ENCODE assay signal across 29 cellular contexts in genomic region chr9:117189121-117189520, GRCh38.
DNase-seq lines count a peak whose midpoint lies in the region; ATAC-seq and TF ChIP-seq lines count a peak whose summit lies in the region.
"Had no signal": no experiment of that assay in that cellular context is flagged by ENCODE, and none has a peak within 500 bp of the region (broad histone marks: within the 10 kb centered on the region; RNA-seq: fewer than 3 reads in every experiment).

No MANE protein-coding gene starts in this region.

- intact Hi-C loops in vagina (cut with DNase I) = no loop called here

- no peak overlapping the region for H3K4ac ChIP-seq in trophoblast cell (ENCODE audit: low read depth, low read length)

- no peaks in the 10 kb centered on the region for H3K79me1 ChIP-seq in trophoblast cell (ENCODE audit: low read length)

- H3K36me3 ChIP-seq in RWPE2 (ENCODE audit: low read depth) (no peaks in the 10 kb centered on the region), trophoblast cell (ENCODE audit: control insufficient read depth in 1 of 2, insufficient read depth in 2 of 2, low read length in 2 of 2) (no peaks in the 10 kb centered on the region), vagina (no peaks in the 10 kb centered on the region)
- H3K36me3 ChIP-seq: BLaER1 treated with 17β-estradiol and CSF1 and Interleukin-3, amounts not matched to agents 10 nM and 100 nM; heart left ventricle had no signal

- TF ChIP-seq POLR2A in vagina (IDR thresholded peaks at IDR 0.05) = no peak

- no peak overlapping the region for H2AK5ac ChIP-seq in trophoblast cell (ENCODE audit: low read length)

- H2BK12ac ChIP-seq in trophoblast cell (ENCODE audit: low read length) = no peak overlapping the region

- no peak overlapping the region for H4K91ac ChIP-seq in trophoblast cell (ENCODE audit: low read depth, low read length)

- no peak overlapping the region for H3K4me2 ChIP-seq in trophoblast cell (ENCODE audit: low read length)
- H3K4me2 ChIP-seq: BLaER1 treated with 17β-estradiol and CSF1 and Interleukin-3, amounts not matched to agents 10 nM and 100 nM; PC-9 had no signal

- H3K4me3 ChIP-seq in RWPE2 (ENCODE audit: severe bottlenecking) (no peak overlapping the region), epithelial cell of esophagus (ENCODE audit: low read length) (no peak overlapping the region), trophoblast cell (ENCODE audit: low read depth, low read length) (no peak overlapping the region), vagina (no peak overlapping the region)
- H3K4me3 ChIP-seq: BLaER1 treated with 17β-estradiol and CSF1 and Interleukin-3, amounts not matched to agents 10 nM and 100 nM; coronary artery; heart left ventricle; K562; PC-9 had no signal

- TF ChIP-seq CTCF in RWPE2 (IDR thresholded peaks at IDR 0.05; ENCODE audit: poor library complexity, severe bottlenecking) (no peak), epithelial cell of esophagus (IDR thresholded peaks at IDR 0.05; ENCODE audit: insufficient read depth, low read depth, low read length, missing control alignments) (no peak), vagina (IDR thresholded peaks at IDR 0.05) (no peak)

- peak; percentile 58; the same call in 1 of the 3 replicates for ATAC-seq in RWPE2 (ENCODE audit: low read depth)
- ATAC-seq in HG02884 (IDR thresholded peaks at IDR 0.05; ENCODE audit: unreplicated experiment) = no peak
- ATAC-seq: activated T-helper 17 cell treated with anti-CD3 and anti-CD28 coated beads, Interleukin-2, amount 50 U/mL, for 72 hours; heart left ventricle; K562; naive thymus-derived CD8-positive, alpha-beta T cell; stimulated activated memory B cell treated with anti-CD40 and anti-IgM and Interleukin-4, amounts not matched to agents 10 μg/mL and 1 μg/mL and 100 μg/mL, for 72 hours had no signal

- H4K8ac ChIP-seq in trophoblast cell (ENCODE audit: low read depth, low read length) = no peak overlapping the region

- no peak overlapping the region for H3K14ac ChIP-seq in trophoblast cell (ENCODE audit: low read length)

- no CpG with 5 or more reads among the region's 3 CpGs for WGBS in trophoblast cell (ENCODE audit: extremely low coverage, insufficient coverage, insufficient read length)

- H4K12ac ChIP-seq in trophoblast cell (ENCODE audit: low read depth, low read length) = no peak overlapping the region

- H3K4me1 ChIP-seq in RWPE2 (ENCODE audit: insufficient read depth, poor library complexity, severe bottlenecking) (no peaks in the 10 kb centered on the region), trophoblast cell (ENCODE audit: control insufficient read depth in 1 of 2, insufficient read depth in 2 of 2, low read length in 2 of 2) (peaks cover 3 to 8% of the 10 kb centered on the region in 2 experiments), vagina (no peaks in the 10 kb centered on the region)
- H3K4me1 ChIP-seq: BLaER1 treated with 17β-estradiol and CSF1 and Interleukin-3, amounts not matched to agents 10 nM and 100 nM; Caco-2; heart left ventricle had no signal

- H3K9ac ChIP-seq in trophoblast cell (ENCODE audit: low read length) = no peak overlapping the region
- H3K9ac ChIP-seq: BLaER1 treated with 17β-estradiol and CSF1 and Interleukin-3, amounts not matched to agents 10 nM and 100 nM had no signal

- DNase-seq in HT1080 (ENCODE audit: low read depth) (peak; percentile 75), RWPE2 (ENCODE audit: low spot score) (no peak), epithelial cell of esophagus (ENCODE audit: low read depth) (peak; percentile 26), trophoblast cell (peak; percentile 19 to 80), DMS 273 treated with DMSO at 0.1 percent for 48 hours (lab: John Stamatoyannopoulos, UW) (no peak), vagina (ENCODE audit: extremely low spot score in 2 of 2) (no peak)
- DNase-seq: activated CD4-positive, alpha-beta T cell treated with anti-CD3 and anti-CD28 coated beads for 4 hours; amniotic stem cell; Caco-2; effector CD8-positive, alpha-beta T cell; erythroblast; heart left ventricle; HFFc6; kidney; MM.1S; naive thymus-derived CD8-positive, alpha-beta T cell; NCI-H1105 treated with DMSO at 0.1 percent for 48 hours; NCI-H1930; NCI-H2227 treated with DMSO at 0.1 percent for 48 hours; occipital lobe; PC-9; SHP77 had no signal

- no peak overlapping the region for H3K18ac ChIP-seq in trophoblast cell (ENCODE audit: low read length)

- no peaks in the 10 kb centered on the region for H3K9me3 ChIP-seq in RWPE2 (ENCODE audit: severe bottlenecking)
- no peaks in the 10 kb centered on the region for H3K9me3 ChIP-seq in trophoblast cell (ENCODE audit: insufficient read depth, low read depth, low read length)
- H3K9me3 ChIP-seq in vagina = no peaks in the 10 kb centered on the region
- H3K9me3 ChIP-seq: BLaER1 treated with 17β-estradiol and CSF1 and Interleukin-3, amounts not matched to agents 10 nM and 100 nM; Caco-2; heart left ventricle had no signal

- H2BK120ac ChIP-seq in trophoblast cell (ENCODE audit: insufficient read depth, low read length, poor library complexity) = no peak overlapping the region

- no peaks in the 10 kb centered on the region for H3K79me2 ChIP-seq in trophoblast cell (ENCODE audit: control insufficient read depth, insufficient read depth, low read length, poor library complexity)

- no peak overlapping the region for H3K27ac ChIP-seq in RWPE2 (ENCODE audit: poor library complexity, severe bottlenecking)
- H3K27ac ChIP-seq in trophoblast cell (ENCODE audit: low read depth, low read length) = no peak overlapping the region
- no peak overlapping the region for H3K27ac ChIP-seq in vagina
- H3K27ac ChIP-seq: BLaER1 treated with 17β-estradiol and CSF1 and Interleukin-3, amounts not matched to agents 10 nM and 100 nM; coronary artery; heart left ventricle; PC-9; VCaP had no signal

- no peaks in the 10 kb centered on the region for H3K27me3 ChIP-seq in RWPE2 (ENCODE audit: insufficient read depth, poor library complexity, severe bottlenecking)
- no peaks in the 10 kb centered on the region for H3K27me3 ChIP-seq in trophoblast cell (ENCODE audit: insufficient read depth, low read length)
- no peaks in the 10 kb centered on the region for H3K27me3 ChIP-seq in vagina
- H3K27me3 ChIP-seq: BLaER1 treated with 17β-estradiol and CSF1 and Interleukin-3, amounts not matched to agents 10 nM and 100 nM had no signal

- no peak overlapping the region for H2AFZ ChIP-seq in trophoblast cell (ENCODE audit: insufficient read depth, low read length, poor library complexity)
- H2AFZ ChIP-seq: PC-9 had no signal

- H3K23ac ChIP-seq in trophoblast cell (ENCODE audit: low read length) = no peak overlapping the region

- H2BK5ac ChIP-seq in trophoblast cell (ENCODE audit: low read depth, low read length, poor library complexity) = no peak overlapping the region

Comparison
In these comparisons a context has a peak if more than half of its experiments do, and no peak if none do; other contexts are left out.
1. DNase-seq: peak in HT1080 (single experiment), epithelial cell of esophagus (single experiment) and trophoblast cell (2 of 2); none in RWPE2 (single experiment), DMS 273 treated with DMSO at 0.1 percent for 48 hours (single experiment) and vagina (0 of 2).